19 cellular contexts compared by ENCODE assay signal in genomic region chr20:41242352-41242751, GRCh38.
"Had no signal": no experiment of that assay in that cellular context is flagged by ENCODE, and none has a peak within 500 bp of the region (broad histone marks: within the 10 kb centered on the region; RNA-seq: fewer than 3 reads in every experiment).

No MANE protein-coding gene starts in this region.

- H3K36me3 ChIP-seq: breast epithelium, neutrophil, right atrium auricular region had no signal

- H3K4me2 ChIP-seq: smooth muscle cell had no signal

- H3K9me3 ChIP-seq: breast epithelium, esophagus squamous epithelium, neutrophil, right atrium auricular region had no signal

- ATAC-seq: activated CD4-positive, alpha-beta T cell treated with anti-CD3 and anti-CD28 coated beads for 36 hours; left cardiac atrium; stimulated activated memory B cell treated with anti-CD40 and anti-IgM and Interleukin-4, amounts not matched to agents 10 μg/mL and 1 μg/mL and 100 μg/mL, for 72 hours had no signal

- FAIRE-seq: colon had no signal

- DNase-seq: activated CD4-positive, alpha-beta memory T cell treated with anti-CD3 and anti-CD28 coated beads, Interleukin-2, amount 10 ng/mL, durations not matched to agents 7 days and 5 days; activated CD4-positive, alpha-beta T cell treated with anti-CD3 and anti-CD28 coated beads for 36 hours; activated naive CD4-positive, alpha-beta T cell treated with anti-CD3 and anti-CD28 coated beads, Interleukin-2, amount 50 U/mL, for 16 hours; anterior cingulate cortex; esophagus squamous epithelium; foreskin fibroblast; immature natural killer cell; left cardiac atrium; posterior cingulate gyrus; substantia nigra; trophoblast cell had no signal

- H3K9me3 Mint-ChIP-seq: activated CD4-positive, alpha-beta memory T cell treated with anti-CD3 and anti-CD28 coated beads, Interleukin-2, amount 10 ng/mL, durations not matched to agents 7 days and 5 days; activated T-helper 2 cell treated with anti-CD3 and anti-CD28 coated beads, Interferon-gamma antibody, Interleukin-2, Interleukin-4, amounts not matched to agents 10 μg/mL and 5 μg/mL and 100 μg/mL, durations not matched to agents 14 hours and 24 hours and 36 hours; immature natural killer cell; naive thymus-derived CD8-positive, alpha-beta T cell; stimulated activated memory B cell treated with anti-CD40 and anti-IgM and Interleukin-4, amounts not matched to agents 10 μg/mL and 1 μg/mL and 100 μg/mL, for 72 hours had no signal

- H3K4me3 Mint-ChIP-seq: activated CD4-positive, alpha-beta memory T cell treated with anti-CD3 and anti-CD28 coated beads, Interleukin-2, amount 10 ng/mL, durations not matched to agents 7 days and 5 days; activated CD4-positive, alpha-beta T cell treated with anti-CD3 and anti-CD28 coated beads for 36 hours; immature natural killer cell; stimulated activated memory B cell treated with anti-CD40 and anti-IgM and Interleukin-4, amounts not matched to agents 10 μg/mL and 1 μg/mL and 100 μg/mL, for 72 hours had no signal

- H3K27ac ChIP-seq: breast epithelium, neutrophil, right atrium auricular region had no signal

- H3K4me3 ChIP-seq: breast epithelium, esophagus squamous epithelium, right atrium auricular region, smooth muscle cell had no signal

- H3K27ac Mint-ChIP-seq: activated CD4-positive, alpha-beta memory T cell treated with anti-CD3 and anti-CD28 coated beads, Interleukin-2, amount 10 ng/mL, durations not matched to agents 7 days and 5 days; activated CD4-positive, alpha-beta T cell treated with anti-CD3 and anti-CD28 coated beads for 36 hours; activated T-helper 2 cell treated with anti-CD3 and anti-CD28 coated beads, Interferon-gamma antibody, Interleukin-2, Interleukin-4, amounts not matched to agents 10 μg/mL and 5 μg/mL and 100 μg/mL, durations not matched to agents 14 hours and 24 hours and 36 hours; immature natural killer cell; stimulated activated memory B cell treated with anti-CD40 and anti-IgM and Interleukin-4, amounts not matched to agents 10 μg/mL and 1 μg/mL and 100 μg/mL, for 72 hours had no signal

- H3K27me3 ChIP-seq: breast epithelium, esophagus squamous epithelium, neutrophil, right atrium auricular region had no signal

- H3K36me3 Mint-ChIP-seq: immature natural killer cell; stimulated activated memory B cell treated with anti-CD40 and anti-IgM and Interleukin-4, amounts not matched to agents 10 μg/mL and 1 μg/mL and 100 μg/mL, for 72 hours had no signal

- H3K27me3 Mint-ChIP-seq: activated CD4-positive, alpha-beta memory T cell treated with anti-CD3 and anti-CD28 coated beads, Interleukin-2, amount 10 ng/mL, durations not matched to agents 7 days and 5 days; activated CD4-positive, alpha-beta T cell treated with anti-CD3 and anti-CD28 coated beads for 36 hours; naive thymus-derived CD8-positive, alpha-beta T cell; stimulated activated memory B cell treated with anti-CD40 and anti-IgM and Interleukin-4, amounts not matched to agents 10 μg/mL and 1 μg/mL and 100 μg/mL, for 72 hours had no signal
